In genomic region chr10:96257944-96258343, GRCh38 we compare ENCODE assay signal across 2 cellular contexts.
TF ChIP-seq lines count a peak whose summit lies in the region.

No MANE protein-coding gene starts in this region.

TF ChIP-seq in liver, 16 proteins besides CTCF, POLR2A, EP300 and RAD21:
- TF ChIP-seq JUND (IDR thresholded peaks at IDR 0.05) (no peak), NR2F2 (IDR thresholded peaks at IDR 0.05) (peak; percentile 21), HNF4G (IDR thresholded peaks at IDR 0.05) (no peak)

TF ChIP-seq in HepG2, 621 proteins besides CTCF, POLR2A, EP300 and RAD21:
- TF ChIP-seq ZNF3 (CRISPR knock-in tag; IDR thresholded peaks at IDR 0.05): no peak
- no peak for TF ChIP-seq TEAD2 (CRISPR knock-in tag; IDR thresholded peaks at IDR 0.05)
- TF ChIP-seq, protein P1, sequence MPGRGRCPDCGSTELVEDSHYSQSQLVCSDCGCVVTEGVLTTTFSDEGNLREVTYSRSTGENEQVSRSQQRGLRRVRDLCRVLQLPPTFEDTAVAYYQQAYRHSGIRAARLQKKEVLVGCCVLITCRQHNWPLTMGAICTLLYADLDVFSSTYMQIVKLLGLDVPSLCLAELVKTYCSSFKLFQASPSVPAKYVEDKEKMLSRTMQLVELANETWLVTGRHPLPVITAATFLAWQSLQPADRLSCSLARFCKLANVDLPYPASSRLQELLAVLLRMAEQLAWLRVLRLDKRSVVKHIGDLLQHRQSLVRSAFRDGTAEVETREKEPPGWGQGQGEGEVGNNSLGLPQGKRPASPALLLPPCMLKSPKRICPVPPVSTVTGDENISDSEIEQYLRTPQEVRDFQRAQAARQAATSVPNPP (CRISPR knock-in tag; IDR thresholded peaks at IDR 0.05): no peak
- TF ChIP-seq ZNF75D (CRISPR knock-in tag; IDR thresholded peaks at IDR 0.05; ENCODE audit: borderline replicate concordance): no peak
- no peak for TF ChIP-seq ZNF552 (CRISPR knock-in tag; IDR thresholded peaks at IDR 0.05; ENCODE audit: borderline replicate concordance)
- TF ChIP-seq NR2F2 (IDR thresholded peaks at IDR 0.05; ENCODE audit: borderline replicate concordance, low read depth): no peak
- TF ChIP-seq, protein P2, sequence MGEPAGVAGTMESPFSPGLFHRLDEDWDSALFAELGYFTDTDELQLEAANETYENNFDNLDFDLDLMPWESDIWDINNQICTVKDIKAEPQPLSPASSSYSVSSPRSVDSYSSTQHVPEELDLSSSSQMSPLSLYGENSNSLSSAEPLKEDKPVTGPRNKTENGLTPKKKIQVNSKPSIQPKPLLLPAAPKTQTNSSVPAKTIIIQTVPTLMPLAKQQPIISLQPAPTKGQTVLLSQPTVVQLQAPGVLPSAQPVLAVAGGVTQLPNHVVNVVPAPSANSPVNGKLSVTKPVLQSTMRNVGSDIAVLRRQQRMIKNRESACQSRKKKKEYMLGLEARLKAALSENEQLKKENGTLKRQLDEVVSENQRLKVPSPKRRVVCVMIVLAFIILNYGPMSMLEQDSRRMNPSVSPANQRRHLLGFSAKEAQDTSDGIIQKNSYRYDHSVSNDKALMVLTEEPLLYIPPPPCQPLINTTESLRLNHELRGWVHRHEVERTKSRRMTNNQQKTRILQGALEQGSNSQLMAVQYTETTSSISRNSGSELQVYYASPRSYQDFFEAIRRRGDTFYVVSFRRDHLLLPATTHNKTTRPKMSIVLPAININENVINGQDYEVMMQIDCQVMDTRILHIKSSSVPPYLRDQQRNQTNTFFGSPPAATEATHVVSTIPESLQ (CRISPR knock-in tag; conservative IDR thresholded peaks at IDR 0.05): no peak
- TF ChIP-seq THAP7 (CRISPR knock-in tag; IDR thresholded peaks at IDR 0.05): no peak
- no peak for TF ChIP-seq SNRNP70 (IDR thresholded peaks at IDR 0.05; ENCODE audit: low read depth, low read length)
- no peak for TF ChIP-seq ZNF556 (CRISPR knock-in tag; IDR thresholded peaks at IDR 0.05; ENCODE audit: borderline replicate concordance)
- TF ChIP-seq NRL (CRISPR knock-in tag; IDR thresholded peaks at IDR 0.05; ENCODE audit: borderline replicate concordance): no peak
- TF ChIP-seq ATF7-NPFF (CRISPR knock-in tag; IDR thresholded peaks at IDR 0.05; ENCODE audit: low read depth): no peak
- no peak for TF ChIP-seq MED8 (CRISPR knock-in tag; IDR thresholded peaks at IDR 0.05; ENCODE audit: insufficient replicate concordance)
- TF ChIP-seq HOXA3 (CRISPR knock-in tag; IDR thresholded peaks at IDR 0.05): no peak
- no peak for TF ChIP-seq ZNF34 (CRISPR knock-in tag; IDR thresholded peaks at IDR 0.05; ENCODE audit: borderline replicate concordance)
